Comparison of ENCODE assay signal across 8 cellular contexts in genomic region chr3:48989796-48990635, GRCh38. TPM values are rescaled to one million over a fixed set of nuclear protein-coding genes. Genes with fewer than 3 reads are reported as not detected.
DNase-seq lines count a peak whose midpoint lies in the region; ATAC-seq and TF ChIP-seq lines count a peak whose summit lies in the region.

Gene P4HTM (plus strand): TSS chr3:48990241. CDS start chr3:48990257, 16 bp downstream.

- intact Hi-C loops in Right ventricle myocardium inferior (cut with DNase I) = loop anchor here (5.0 kb wide), 1 partner anchor 457 kb away; no protein-coding TSS in a partner anchor
- intact Hi-C loops in tibial artery (cut with DNase I; ENCODE audit: low total_unique reads) = loop anchor here (5.0 kb wide), 1 partner anchor 32 kb away; the partner anchor contains the start of gene NDUFAF3

- peak within 1 kb of the TSS; percentile 41 for H2BK120ac ChIP-seq in trophoblast cell (ENCODE audit: insufficient read depth, low read length, poor library complexity)

- peak within 1 kb of the TSS; percentile 59 for H3K4ac ChIP-seq in trophoblast cell (ENCODE audit: low read depth, low read length)

- peak within 1 kb of the TSS; percentile 54 for H3K14ac ChIP-seq in trophoblast cell (ENCODE audit: low read length)

- H3K79me1 ChIP-seq in trophoblast cell (ENCODE audit: low read length) = peaks cover 10% of the 10 kb centered on the region

- TF ChIP-seq CTCF in tibial artery (IDR thresholded peaks at IDR 0.05) = peak; percentile 32 to 36

- H3K4me3 ChIP-seq in trophoblast cell (ENCODE audit: low read depth, low read length) (peak within 1 kb of the TSS; percentile 78), tibial artery (peak within 1 kb of the TSS; percentile 69 to 84)

- peak within 1 kb of the TSS; percentile 57 for H3K18ac ChIP-seq in trophoblast cell (ENCODE audit: low read length)

- WGBS in trophoblast cell (ENCODE audit: extremely low coverage, insufficient coverage, insufficient read length) = no CpG with 5 or more reads among the region's 91 CpGs

- peak within 1 kb of the TSS; percentile 89 for H3K4me2 ChIP-seq in trophoblast cell (ENCODE audit: low read length)

- H3K4me1 ChIP-seq in trophoblast cell (ENCODE audit: control insufficient read depth in 1 of 2, insufficient read depth in 2 of 2, low read length in 2 of 2) = peaks cover 13 to 15% of the 10 kb centered on the region in 2 experiments
- peaks cover 7 to 36% (median 22%) of the 10 kb centered on the region in 4 donors for H3K4me1 ChIP-seq in tibial artery

- H3K36me3 ChIP-seq in trophoblast cell (ENCODE audit: control insufficient read depth in 1 of 2, insufficient read depth in 2 of 2, low read length in 2 of 2) = peaks cover 2% of the 10 kb centered on the region in 2 experiments
- H3K36me3 ChIP-seq in tibial artery = peaks cover 0 to 29% (median 15%) of the 10 kb centered on the region in 3 donors

- H2AK5ac ChIP-seq in trophoblast cell (ENCODE audit: low read length) = peak within 1 kb of the TSS; percentile 44

- H3K23ac ChIP-seq in trophoblast cell (ENCODE audit: low read length) = no peak within 1 kb of the TSS

- peak within 1 kb of the TSS; percentile 71 for H4K91ac ChIP-seq in trophoblast cell (ENCODE audit: low read depth, low read length)

- peak within 1 kb of the TSS; percentile 63 for H2BK5ac ChIP-seq in trophoblast cell (ENCODE audit: low read depth, low read length, poor library complexity)

- DNase-seq in COR-L47 (lab: John Stamatoyannopoulos, UW) (peak; percentile 50), KG1 (lab: John Stamatoyannopoulos, UW) (peak; percentile 43), SW 1271 (lab: John Stamatoyannopoulos, UW) (peak; percentile 62 to 79), Right ventricle myocardium inferior (ENCODE audit: missing footprints) (peak; percentile 93), trophoblast cell (peak; percentile 46 to 73), tibial artery (peak; percentile 90 to 95)
- DNase-seq in activated naive CD8-positive, alpha-beta T cell treated with anti-CD3 and anti-CD28 coated beads, Interleukin-2, amount 50 U/mL, for 16 hours (ENCODE audit: low read depth, low spot score) = peak; percentile 62

- peaks cover 3% of the 10 kb centered on the region for H3K79me2 ChIP-seq in trophoblast cell (ENCODE audit: control insufficient read depth, insufficient read depth, low read length, poor library complexity)

- H3K27me3 ChIP-seq in trophoblast cell (ENCODE audit: insufficient read depth, low read length) (no peaks in the 10 kb centered on the region), tibial artery (no peaks in the 10 kb centered on the region)

- peak within 1 kb of the TSS; percentile 58 for H4K12ac ChIP-seq in trophoblast cell (ENCODE audit: low read depth, low read length)

- H2AFZ ChIP-seq in trophoblast cell (ENCODE audit: insufficient read depth, low read length, poor library complexity) = peak within 1 kb of the TSS; percentile 20

- peak; percentile 61 for ATAC-seq in GM21367 (IDR thresholded peaks at IDR 0.05; ENCODE audit: unreplicated experiment)
- peak; percentile 90 for ATAC-seq in Right ventricle myocardium inferior

- H3K27ac ChIP-seq in trophoblast cell (ENCODE audit: low read depth, low read length) (peak within 1 kb of the TSS; percentile 82), tibial artery (peak within 1 kb of the TSS; percentile 89 to 96)

- H3K9ac ChIP-seq in trophoblast cell (ENCODE audit: low read length) = peak within 1 kb of the TSS; percentile 77

- H3K9me3 ChIP-seq in trophoblast cell (ENCODE audit: insufficient read depth, low read depth, low read length) (no peaks in the 10 kb centered on the region), tibial artery (no peaks in the 10 kb centered on the region)

- H2BK12ac ChIP-seq in trophoblast cell (ENCODE audit: low read length) = peak within 1 kb of the TSS; percentile 51

- H4K8ac ChIP-seq in trophoblast cell (ENCODE audit: low read depth, low read length) = peak within 1 kb of the TSS; percentile 72

RNA-seq across cellular contexts. Expression of gene P4HTM, which starts in this region (rescaled TPM):
- total RNA-seq in Right ventricle myocardium inferior = 25.5 TPM
- 7.1 and 7.2 TPM in 2 replicates for polyA plus RNA-seq in trophoblast cell (2013)

Comparison
In these comparisons a context has a peak if more than half of its experiments do, and no peak if none do; other contexts are left out.
1. Peak in every context shown above with its lines: DNase-seq, ATAC-seq, H3K4me3 ChIP-seq and H3K27ac ChIP-seq.
2. DNase-seq: peak in every context shown above with its lines; median percentile 93 in Right ventricle myocardium inferior; 92 in tibial artery; 70 in SW 1271; 62 in activated naive CD8-positive, alpha-beta T cell treated with anti-CD3 and anti-CD28 coated beads, Interleukin-2, amount 50 U/mL, for 16 hours; 60 in trophoblast cell; 50 in COR-L47; 43 in KG1.